Comparison of ENCODE assay signal across 17 cellular contexts in the genomic region with DNA sequence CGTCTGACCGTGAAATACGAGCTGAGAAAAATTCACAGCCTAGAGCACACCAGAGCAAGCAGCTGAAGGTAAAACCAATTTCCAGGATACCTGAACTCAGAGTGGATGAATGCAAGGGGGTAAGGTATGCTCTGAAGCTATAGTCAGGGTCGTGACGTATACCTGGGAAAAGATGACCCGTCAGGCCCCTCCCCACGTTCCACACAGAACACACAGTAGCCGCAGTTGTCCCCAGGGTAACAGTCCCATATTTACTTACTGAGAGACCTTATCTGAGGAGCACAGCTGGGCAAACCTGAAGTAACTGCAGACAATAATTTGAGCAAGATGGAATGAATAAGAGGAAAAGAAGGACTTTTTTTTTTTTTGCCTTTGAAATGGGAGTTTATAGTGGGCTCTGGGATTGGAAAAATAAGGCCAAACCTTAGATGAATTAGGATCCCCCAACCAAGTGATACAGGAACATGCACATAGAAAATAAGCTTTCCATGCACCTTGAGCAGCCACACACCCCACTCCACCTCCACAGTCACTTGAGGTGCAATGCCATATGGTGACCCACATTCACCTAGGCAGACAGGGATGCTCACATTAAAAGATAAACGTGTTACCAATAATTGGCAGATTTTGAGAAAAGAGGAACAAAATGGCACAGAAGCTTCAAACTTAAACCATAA.
"Had no signal": no experiment of that assay in that cellular context is flagged by ENCODE, and none has a peak within 500 bp of the region (broad histone marks: within the 10 kb centered on the region; RNA-seq: fewer than 3 reads in every experiment).

No MANE protein-coding gene starts in this region.

- H3K27ac ChIP-seq: breast epithelium, epithelial cell of prostate, gastrocnemius medialis, heart left ventricle, lower lobe of right lung, suprapubic skin, VCaP had no signal

- H3K4me3 Mint-ChIP-seq: activated naive CD4-positive, alpha-beta T cell treated with anti-CD3 and anti-CD28 coated beads for 36 hours; activated naive CD8-positive, alpha-beta T cell treated with anti-CD3 and anti-CD28 coated beads, Interleukin-2, amount 50 U/mL, for 24 hours; activated T-helper 17 cell treated with anti-CD3 and anti-CD28 coated beads, Interleukin-2, amount 50 U/mL, for 72 hours; stimulated activated naive CD8-positive, alpha-beta T cell treated with anti-CD3 and anti-CD28 coated beads, Interleukin-15, Interleukin-2, amounts not matched to agents 100 ng/mL and 50 ng/mL, for 24 hours; type B pancreatic cell had no signal

- H3K36me3 Mint-ChIP-seq: type B pancreatic cell had no signal

- H3K4me1 Mint-ChIP-seq: activated naive CD8-positive, alpha-beta T cell treated with anti-CD3 and anti-CD28 coated beads, Interleukin-2, amount 50 U/mL, for 24 hours; activated T-helper 17 cell treated with anti-CD3 and anti-CD28 coated beads, Interleukin-2, amount 50 U/mL, for 72 hours had no signal

- H3K4me3 ChIP-seq: breast epithelium, gastrocnemius medialis, heart left ventricle, lower lobe of right lung, suprapubic skin had no signal

- DNase-seq: activated CD4-positive, alpha-beta T cell treated with anti-CD3 and anti-CD28 coated beads, Interleukin-2, amount 50 U/mL, for 48 hours; activated naive CD4-positive, alpha-beta T cell treated with anti-CD3 and anti-CD28 coated beads for 36 hours; activated naive CD8-positive, alpha-beta T cell treated with anti-CD3 and anti-CD28 coated beads, Interleukin-2, amount 50 U/mL, for 24 hours; aorta; gastrocnemius medialis; heart left ventricle; left cardiac atrium; lower lobe of right lung; midbrain had no signal

- H3K27ac Mint-ChIP-seq: activated naive CD4-positive, alpha-beta T cell treated with anti-CD3 and anti-CD28 coated beads for 36 hours; activated naive CD8-positive, alpha-beta T cell treated with anti-CD3 and anti-CD28 coated beads, Interleukin-2, amount 50 U/mL, for 24 hours; activated T-helper 17 cell treated with anti-CD3 and anti-CD28 coated beads, Interleukin-2, amount 50 U/mL, for 72 hours; stimulated activated naive CD8-positive, alpha-beta T cell treated with anti-CD3 and anti-CD28 coated beads, Interleukin-15, Interleukin-2, amounts not matched to agents 100 ng/mL and 50 ng/mL, for 24 hours; type B pancreatic cell had no signal

- ATAC-seq: activated naive CD8-positive, alpha-beta T cell treated with anti-CD3 and anti-CD28 coated beads, Interleukin-2, amount 50 U/mL, for 24 hours; activated T-helper 17 cell treated with anti-CD3 and anti-CD28 coated beads, Interleukin-2, amount 50 U/mL, for 72 hours; gastrocnemius medialis; heart left ventricle; left cardiac atrium; lower lobe of right lung; sciatic nerve had no signal

- H3K4me1 ChIP-seq: breast epithelium, suprapubic skin had no signal

- H3K9me3 Mint-ChIP-seq: activated naive CD4-positive, alpha-beta T cell treated with anti-CD3 and anti-CD28 coated beads for 36 hours; activated naive CD8-positive, alpha-beta T cell treated with anti-CD3 and anti-CD28 coated beads, Interleukin-2, amount 50 U/mL, for 24 hours; activated T-helper 17 cell treated with anti-CD3 and anti-CD28 coated beads, Interleukin-2, amount 50 U/mL, for 72 hours; stimulated activated naive CD8-positive, alpha-beta T cell treated with anti-CD3 and anti-CD28 coated beads, Interleukin-15, Interleukin-2, amounts not matched to agents 100 ng/mL and 50 ng/mL, for 24 hours had no signal

- H3K27me3 Mint-ChIP-seq: activated naive CD8-positive, alpha-beta T cell treated with anti-CD3 and anti-CD28 coated beads, Interleukin-2, amount 50 U/mL, for 24 hours; activated T-helper 17 cell treated with anti-CD3 and anti-CD28 coated beads, Interleukin-2, amount 50 U/mL, for 72 hours; stimulated activated naive CD8-positive, alpha-beta T cell treated with anti-CD3 and anti-CD28 coated beads, Interleukin-15, Interleukin-2, amounts not matched to agents 100 ng/mL and 50 ng/mL, for 24 hours; type B pancreatic cell had no signal

- H3K9me3 ChIP-seq: breast epithelium, gastrocnemius medialis, heart left ventricle, lower lobe of right lung, suprapubic skin had no signal
